ENCODE assay signal across 24 cellular contexts in genomic region chr19:43812689-43813088, GRCh38. TPM values are rescaled to one million over a fixed set of nuclear protein-coding genes. Genes with fewer than 3 reads are reported as not detected.
DNase-seq lines count a peak whose midpoint lies in the region; ATAC-seq, FAIRE-seq and TF ChIP-seq lines count a peak whose summit lies in the region.
"Had no signal": no experiment of that assay in that cellular context is flagged by ENCODE, and none has a peak within 500 bp of the region (broad histone marks: within the 10 kb centered on the region; RNA-seq: fewer than 3 reads in every experiment).

No MANE protein-coding gene starts in this region.

- WGBS in A549 (ENCODE audit: missing lambda C conversion rate), result 48% methylated on average over 6 of the region's 6 CpGs
- WGBS in K562 (ENCODE audit: insufficient coverage, low coverage, missing lambda C conversion rate), result 12% methylated on average over 6 of the region's 6 CpGs

- H2AFZ ChIP-seq in K562 (ENCODE audit: low read depth, low read length), result peak overlapping the region; percentile 40; the same call in 1 of the 2 replicates

- no peaks in the 10 kb centered on the region for H3K79me2 ChIP-seq in K562 (ENCODE audit: control insufficient read depth, insufficient read depth, low read length)

- H3K9me1 ChIP-seq in K562 (ENCODE audit: control insufficient read depth, insufficient read depth, low read length), result no peaks in the 10 kb centered on the region

- intact Hi-C loops in K562 (cut with micrococcal nuclease), result no loop called here

- no peak overlapping the region for H3K9ac ChIP-seq in K562 (ENCODE audit: insufficient read depth in 1 of 2, low read depth in 2 of 2, low read length in 2 of 2)
- H3K9ac ChIP-seq: BLaER1 treated with 17β-estradiol and CSF1 and Interleukin-3, amounts not matched to agents 10 nM and 100 nM had no signal

- no peak for TF ChIP-seq EP300 in A549 (IDR thresholded peaks at IDR 0.05)
- no peak for TF ChIP-seq EP300 in K562 (IDR thresholded peaks at IDR 0.05; ENCODE audit: low read length)

- TF ChIP-seq RAD21 in A549 (conservative IDR thresholded peaks at IDR 0.05 in 1 of 2, IDR thresholded peaks at IDR 0.05 in 1 of 2) (no peak), K562 (CRISPR knock-in tag; conservative IDR thresholded peaks at IDR 0.05 in 1 of 2, IDR thresholded peaks at IDR 0.05 in 1 of 2) (no peak)

- ATAC-seq in A549, result no peak
- ATAC-seq in T-helper 17 cell, result peak; percentile 52
- ATAC-seq in K562, result no peak
- ATAC-seq in HG03521 (IDR thresholded peaks at IDR 0.05; ENCODE audit: unreplicated experiment), result no peak
- ATAC-seq in T-cell (replicated peaks in 1 of 4), result no peak
- ATAC-seq: SK-N-SH treated with all-trans-retinoic acid at 6 μM for 48 hours had no signal

- no peak for DNase-seq in A549 (ENCODE audit: low read depth in 1 of 2, low spot score in 1 of 2)
- DNase-seq in T-helper 17 cell, result no peak
- peak in 1 of 4 experiments; percentile 21 for DNase-seq in K562 (ENCODE audit: extremely low read depth in 1 of 4, low spot score in 3 of 4)
- no peak for DNase-seq in LoVo (ENCODE audit: low spot score)
- DNase-seq in T-cell, result no peak
- no peak for DNase-seq in DMS153 (lab: John Stamatoyannopoulos, UW)
- DNase-seq: CD8-positive, alpha-beta memory T cell; DND-41; H9; NCI-H1048; NCI-H1436; NCI-H1930; NCI-H2171 treated with DMSO at 0.1 percent for 48 hours; NCI-H446; NCI-H526 treated with DMSO at 0.1 percent for 48 hours; RPMI8226; SHP77 treated with DMSO at 0.1 percent for 48 hours; T-helper 1 cell had no signal

- H3K9me3 Mint-ChIP-seq in T-cell, result no peaks in the 10 kb centered on the region
- H3K9me3 Mint-ChIP-seq: CD8-positive, alpha-beta memory T cell had no signal

- H3K36me3 Mint-ChIP-seq in T-helper 17 cell (ENCODE audit: low read depth), result no peaks in the 10 kb centered on the region
- H3K36me3 Mint-ChIP-seq in T-cell, result no peaks in the 10 kb centered on the region
- H3K36me3 Mint-ChIP-seq: CD8-positive, alpha-beta memory T cell had no signal

- no peaks in the 10 kb centered on the region for H3K27me3 ChIP-seq in K562 (ENCODE audit: control insufficient read depth in 2 of 2, insufficient read depth in 2 of 2, low read length in 2 of 2)
- H3K27me3 ChIP-seq: BLaER1 treated with 17β-estradiol and CSF1 and Interleukin-3, amounts not matched to agents 10 nM and 100 nM had no signal

- H3K4me1 Mint-ChIP-seq in T-helper 17 cell, result peaks cover 20% of the 10 kb centered on the region
- peaks cover 0 to 7% (median 0%) of the 10 kb centered on the region in 3 donors for H3K4me1 Mint-ChIP-seq in T-cell

- H3K4me3 Mint-ChIP-seq in T-helper 17 cell, result no peak overlapping the region
- H3K4me3 Mint-ChIP-seq in T-cell, result no peak overlapping the region
- H3K4me3 Mint-ChIP-seq: CD8-positive, alpha-beta memory T cell; H9 had no signal

- no peaks in the 10 kb centered on the region for H3K27me3 Mint-ChIP-seq in T-helper 17 cell
- peaks cover 9 to 17% of the 10 kb centered on the region in 2 donors for H3K27me3 Mint-ChIP-seq in T-cell

- TF ChIP-seq POLR2A in A549 (IDR thresholded peaks at IDR 0.05; ENCODE audit: low read length) (no peak), K562 (conservative IDR thresholded peaks at IDR 0.05) (no peak)

- POLR2A ChIA-PET in A549 (lab: Yijun Ruan, JAX), result no interaction called here
- POLR2A ChIA-PET in HEK293 (lab: Yijun Ruan, JAX), result no interaction called here
- POLR2A ChIA-PET in K562 (lab: Yijun Ruan, JAX), result interaction anchor here (0.8 kb wide), 1 partner anchor 212 kb away, joined by 3 read pairs; no protein-coding TSS in a partner anchor
- POLR2A ChIA-PET in T-cell (lab: Charles Lee), result no interaction called here

- H3K9me3 ChIP-seq in A549 (peaks cover 11% of the 10 kb centered on the region; the same call in 2 of the 3 replicates), HEK293 (ENCODE audit: control insufficient read depth, insufficient read depth, low read depth, low read length) (peaks cover 16% of the 10 kb centered on the region), T-helper 17 cell (ENCODE audit: control insufficient read depth, low read length, poor library complexity, severe bottlenecking) (no peaks in the 10 kb centered on the region), K562 (replicated peaks; ENCODE audit: control insufficient read depth, insufficient read depth, low read depth, low read length) (no peaks in the 10 kb centered on the region)
- H3K9me3 ChIP-seq: BLaER1 treated with 17β-estradiol and CSF1 and Interleukin-3, amounts not matched to agents 10 nM and 100 nM had no signal

- no TSS peak for BruUV-seq in K562 (replicated peaks; lab: Mats Ljungman, UMichigan)

- H3K4me1 ChIP-seq in A549 (no peaks in the 10 kb centered on the region), HEK293 (ENCODE audit: control insufficient read depth, insufficient read depth, low read length) (no peaks in the 10 kb centered on the region), K562 (replicated peaks in 1 of 2; ENCODE audit: control insufficient read depth in 2 of 2, insufficient read depth in 2 of 2, low read length in 2 of 2) (no peaks in the 10 kb centered on the region; a peak in 2 of 5 replicates)

- no peak overlapping the region for H3K4me3 ChIP-seq in A549
- H3K4me3 ChIP-seq in HEK293 (ENCODE audit: low read depth, low read length), result no peak overlapping the region
- no peak overlapping the region for H3K4me3 ChIP-seq in K562
- H3K4me3 ChIP-seq: BLaER1 treated with 17β-estradiol and CSF1 and Interleukin-3, amounts not matched to agents 10 nM and 100 nM had no signal

- H4K20me1 ChIP-seq in K562 (replicated peaks; ENCODE audit: control insufficient read depth, insufficient read depth, low read length), result no peaks in the 10 kb centered on the region
- H4K20me1 ChIP-seq: BLaER1 treated with 17β-estradiol and CSF1 and Interleukin-3, amounts not matched to agents 10 nM and 100 nM had no signal

- peak; percentile 59 for FAIRE-seq in A549 (lab: Jason Lieb, UNC)
- FAIRE-seq in K562 (lab: Jason Lieb, UNC), result no peak
- FAIRE-seq: D721Med had no signal

- H3K27ac ChIP-seq in A549, result no peak overlapping the region
- H3K27ac ChIP-seq in HEK293 (ENCODE audit: extremely low read depth, low read depth, low read length), result no peak overlapping the region
- no peak overlapping the region for H3K27ac ChIP-seq in K562 (ENCODE audit: extremely low read depth, low read depth, low read length)
- H3K27ac ChIP-seq: BLaER1 treated with 17β-estradiol and CSF1 and Interleukin-3, amounts not matched to agents 10 nM and 100 nM had no signal

- no peaks in the 10 kb centered on the region; a peak in 1 of 3 replicates for H3K36me3 ChIP-seq in HEK293 (ENCODE audit: control insufficient read depth in 2 of 2, insufficient read depth in 1 of 2, low read length in 2 of 2)
- H3K36me3 ChIP-seq in K562 (ENCODE audit: control insufficient read depth, insufficient read depth, low read length), result no peaks in the 10 kb centered on the region
- H3K36me3 ChIP-seq: BLaER1 treated with 17β-estradiol and CSF1 and Interleukin-3, amounts not matched to agents 10 nM and 100 nM had no signal

- H3K27ac Mint-ChIP-seq in T-helper 17 cell, result peak overlapping the region; percentile 92
- H3K27ac Mint-ChIP-seq in T-cell, result no peak overlapping the region
- H3K27ac Mint-ChIP-seq: H9 had no signal

- TF ChIP-seq CTCF in A549 (IDR thresholded peaks at IDR 0.05), result no peak
- no peak for TF ChIP-seq CTCF in HEK293 (tag by site-specific recombination; IDR thresholded peaks at IDR 0.05)
- TF ChIP-seq CTCF in K562 (IDR thresholded peaks at IDR 0.05 in 2 of 3, conservative IDR thresholded peaks at IDR 0.05 in 1 of 3; ENCODE audit: insufficient read depth in 2 of 3, low read depth in 1 of 3, low read length in 3 of 3), result no peak

- CTCF ChIA-PET in A549 (lab: Yijun Ruan, JAX) (interaction anchor here (0.7 to 0.9 kb wide), 2 partner anchors 258 to 293 kb away, joined by 3 read pairs; no protein-coding TSS in a partner anchor), HEK293 (lab: Yijun Ruan, JAX) (interaction anchor here (0.7 to 5.0 kb wide), 8 partner anchors 10 to 464 kb away, joined by 3 to 52 read pairs (median 3); no protein-coding TSS in a partner anchor), K562 (lab: Yijun Ruan, JAX; ENCODE audit: low intra/inter-chr PET ratio) (no interaction called here), T-cell (lab: Charles Lee) (no interaction called here)

- in situ Hi-C loops in K562 (cut with MboI), result no loop called here

- H3K4me2 ChIP-seq in A549 (no peak overlapping the region), K562 (ENCODE audit: insufficient read depth, low read length) (no peak overlapping the region)

RNA-seq across cellular contexts. Expression of gene LYPD5, which starts 10.4 kb away (rescaled TPM):
- polyA plus RNA-seq in A549 (2011; rRNA removed) (0.12 and 0.16 TPM in 2 replicates), A549 (2017; fragmentation: RNase III; extraction: RNeasy Plus Mini Kit Qiagen cat#74134 plus additional on column Dnase treatment) (0.09 to 0.22 TPM (median 0.18 TPM) in 3 replicates), K562 (2011; rRNA removed) (0.21 and 0.26 TPM in 2 replicates), K562 (2014; fragmentation: Illumina TruSeq; extraction: Trizol) (0.06 and 0.24 TPM in 2 replicates), K562 (2014; fragmentation: Nextera tagmentation; extraction: Ambion mirVana) (under 1 TPM in 1 of 2 experiments, not detected in 1; 0.03 TPM), K562 (2014; rRNA removed) (0.11 TPM in 1 of 2 replicates, not detected in the other)
- polyA plus RNA-seq in A549 (2012; cell fraction: cytosol; rRNA removed), result 0.15 and 0.19 TPM in 2 replicates
- 0.28 and 0.33 TPM in 2 replicates for polyA plus RNA-seq in A549 (2012; cell fraction: nucleus; rRNA removed)
- polyA minus RNA-seq in A549 (2011; rRNA and poly(A)+ RNA removed), result 0.37 and 1.0 TPM in 2 replicates
- total RNA-seq in T-helper 17 cell (under 1 TPM in 1 of 2 donors, not detected in 1; 0.45 TPM), K562 (2014; rRNA removed) (0.20 TPM in 1 of 2 replicates, not detected in the other), K562 (2014; rRNA removed; fragmentation: Illumina TruSeq; extraction: Trizol) (0.13 TPM in 1 of 2 replicates, not detected in the other), K562 (2015; rRNA removed; fragmentation: Illumina TruSeq; extraction: Trizol) (0.19 and 0.22 TPM in 2 replicates), K562 (2021) (0.09 and 0.25 TPM in 2 replicates), T-cell (under 1 TPM in 4 of 5 donors, not detected in 1; 0.20 to 0.70 (median 0.58) TPM)
- 0.42 and 1.1 TPM in 2 replicates for total RNA-seq in K562 (2011; cell fraction: chromatin; rRNA removed; ENCODE audit: low replicate concordance)
- total RNA-seq in K562 (2011; cell fraction: nucleolus; rRNA removed), result 0.26 and 0.50 TPM in 2 replicates
- total RNA-seq in K562 (2011; cell fraction: nucleoplasm; rRNA removed), result 0.15 TPM in 1 of 2 replicates, not detected in the other
- polyA plus RNA-seq in K562 (2011; cell fraction: cytosol; rRNA removed), result 0.16 and 0.39 TPM in 2 replicates
- polyA plus RNA-seq in K562 (2011; cell fraction: nucleus; rRNA removed), result 0.14 and 0.47 TPM in 2 replicates
- polyA plus RNA-seq in K562 (2012), result 0.09 and 0.25 TPM in 2 replicates
- 0.21 TPM in 2 replicates for polyA minus RNA-seq in K562 (2011; rRNA and poly(A)+ RNA removed)
- not detected in 2 replicates for polyA minus RNA-seq in K562 (2011; cell fraction: cytosol; rRNA and poly(A)+ RNA removed)
- polyA minus RNA-seq in K562 (2011; cell fraction: nucleus; rRNA and poly(A)+ RNA removed), result 0.22 and 0.54 TPM in 2 replicates
- total RNA-seq: G401 had no signal
- polyA plus RNA-seq: CD8-positive, alpha-beta memory T cell had no signal

RNA-seq across cellular contexts. Expression of gene ZNF283, which starts 14.4 kb away (rescaled TPM):
- polyA plus RNA-seq in A549 (2011; rRNA removed) (5.1 and 8.9 TPM in 2 replicates), A549 (2017; fragmentation: RNase III; extraction: RNeasy Plus Mini Kit Qiagen cat#74134 plus additional on column Dnase treatment) (5.2 to 6.1 TPM (median 5.6 TPM) in 3 replicates), K562 (2011; rRNA removed) (7.3 and 9.8 TPM in 2 replicates), K562 (2014; fragmentation: Illumina TruSeq; extraction: Trizol) (6.2 and 7.0 TPM in 2 replicates), K562 (2014; fragmentation: Nextera tagmentation; extraction: Ambion mirVana) (10 to 100 TPM in 1 of 2 experiments, 1 to 10 TPM in 1; 6.0 to 11.1 TPM), K562 (2014; rRNA removed) (7.2 and 9.4 TPM in 2 replicates)
- polyA plus RNA-seq in A549 (2012; cell fraction: cytosol; rRNA removed), result 0.70 and 1.4 TPM in 2 replicates
- polyA plus RNA-seq in A549 (2012; cell fraction: nucleus; rRNA removed), result 0.72 and 1.3 TPM in 2 replicates
- polyA minus RNA-seq in A549 (2011; rRNA and poly(A)+ RNA removed), result 5.7 and 6.8 TPM in 2 replicates
- total RNA-seq in T-helper 17 cell (1 to 10 TPM; 4.4 to 6.9 TPM), K562 (2014; rRNA removed) (7.9 TPM in 2 replicates), K562 (2014; rRNA removed; fragmentation: Illumina TruSeq; extraction: Trizol) (19.5 and 21.3 TPM in 2 replicates), K562 (2015; rRNA removed; fragmentation: Illumina TruSeq; extraction: Trizol) (11.3 and 14.0 TPM in 2 replicates), K562 (2021) (10.3 and 10.7 TPM in 2 replicates), T-cell (10 to 100 TPM in 3 of 5 donors, 1 to 10 TPM in 2; 5.4 to 19.0 (median 12.7) TPM)
- 18.2 and 43.1 TPM in 2 replicates for total RNA-seq in K562 (2011; cell fraction: chromatin; rRNA removed; ENCODE audit: low replicate concordance)
- 15.0 and 16.3 TPM in 2 replicates for total RNA-seq in K562 (2011; cell fraction: nucleolus; rRNA removed)
- total RNA-seq in K562 (2011; cell fraction: nucleoplasm; rRNA removed), result 19.9 and 37.9 TPM in 2 replicates
- 0.78 and 2.6 TPM in 2 replicates for polyA plus RNA-seq in K562 (2011; cell fraction: cytosol; rRNA removed)
- 7.9 and 12.9 TPM in 2 replicates for polyA plus RNA-seq in K562 (2011; cell fraction: nucleus; rRNA removed)
- polyA plus RNA-seq in K562 (2012), result 5.7 and 5.8 TPM in 2 replicates
- 21.0 and 25.4 TPM in 2 replicates for polyA minus RNA-seq in K562 (2011; rRNA and poly(A)+ RNA removed)
- 4.3 and 6.1 TPM in 2 replicates for polyA minus RNA-seq in K562 (2011; cell fraction: cytosol; rRNA and poly(A)+ RNA removed)
- polyA minus RNA-seq in K562 (2011; cell fraction: nucleus; rRNA and poly(A)+ RNA removed), result 12.8 and 28.8 TPM in 2 replicates

RNA-seq across cellular contexts. Expression of gene KCNN4, which starts 31.9 kb away (rescaled TPM):
- polyA plus RNA-seq in A549 (2011; rRNA removed) (15.7 and 20.7 TPM in 2 replicates), A549 (2017; fragmentation: RNase III; extraction: RNeasy Plus Mini Kit Qiagen cat#74134 plus additional on column Dnase treatment) (16.9 to 21.0 TPM (median 20.7 TPM) in 3 replicates), K562 (2011; rRNA removed) (29.4 and 33.9 TPM in 2 replicates), K562 (2014; fragmentation: Illumina TruSeq; extraction: Trizol) (22.6 and 25.9 TPM in 2 replicates), K562 (2014; fragmentation: Nextera tagmentation; extraction: Ambion mirVana) (1 to 10 TPM in 1 of 2 experiments, under 1 TPM in 1; 0.53 to 2.0 TPM), K562 (2014; rRNA removed) (37.6 and 37.7 TPM in 2 replicates)
- 20.1 and 24.6 TPM in 2 replicates for polyA plus RNA-seq in A549 (2012; cell fraction: cytosol; rRNA removed)
- polyA plus RNA-seq in A549 (2012; cell fraction: nucleus; rRNA removed), result 87.0 TPM in 2 replicates
- 22.6 and 25.6 TPM in 2 replicates for polyA minus RNA-seq in A549 (2011; rRNA and poly(A)+ RNA removed)
- total RNA-seq in T-helper 17 cell (10 to 100 TPM; 46.4 to 63.1 TPM), K562 (2014; rRNA removed) (31.8 and 32.1 TPM in 2 replicates), K562 (2014; rRNA removed; fragmentation: Illumina TruSeq; extraction: Trizol) (9.2 and 10.7 TPM in 2 replicates), K562 (2015; rRNA removed; fragmentation: Illumina TruSeq; extraction: Trizol) (18.6 and 19.5 TPM in 2 replicates), K562 (2021) (26.6 and 28.6 TPM in 2 replicates), T-cell (10 to 100 TPM; 21.9 to 90.1 (median 37.6) TPM)
- total RNA-seq in K562 (2011; cell fraction: chromatin; rRNA removed; ENCODE audit: low replicate concordance), result 29.9 and 77.4 TPM in 2 replicates
- 79.4 and 80.4 TPM in 2 replicates for total RNA-seq in K562 (2011; cell fraction: nucleolus; rRNA removed)
- 61.0 and 61.7 TPM in 2 replicates for total RNA-seq in K562 (2011; cell fraction: nucleoplasm; rRNA removed)
- 40.2 and 61.3 TPM in 2 replicates for polyA plus RNA-seq in K562 (2011; cell fraction: cytosol; rRNA removed)
- polyA plus RNA-seq in K562 (2011; cell fraction: nucleus; rRNA removed), result 111 and 177 TPM in 2 replicates
- polyA plus RNA-seq in K562 (2012), result 16.4 and 18.7 TPM in 2 replicates
- 18.4 and 22.7 TPM in 2 replicates for polyA minus RNA-seq in K562 (2011; rRNA and poly(A)+ RNA removed)
- polyA minus RNA-seq in K562 (2011; cell fraction: cytosol; rRNA and poly(A)+ RNA removed), result 16.1 and 22.7 TPM in 2 replicates
- polyA minus RNA-seq in K562 (2011; cell fraction: nucleus; rRNA and poly(A)+ RNA removed), result 26.3 and 27.8 TPM in 2 replicates

RNA-seq across cellular contexts. Expression of gene SMG9, which starts 57.9 kb away (rescaled TPM):
- polyA plus RNA-seq in A549 (2011; rRNA removed) (14.2 and 24.4 TPM in 2 replicates), A549 (2017; fragmentation: RNase III; extraction: RNeasy Plus Mini Kit Qiagen cat#74134 plus additional on column Dnase treatment) (44.2 to 47.3 TPM (median 46.7 TPM) in 3 replicates), K562 (2011; rRNA removed) (17.7 and 53.5 TPM in 2 replicates), K562 (2014; fragmentation: Illumina TruSeq; extraction: Trizol) (53.6 and 61.0 TPM in 2 replicates), K562 (2014; fragmentation: Nextera tagmentation; extraction: Ambion mirVana) (1 to 10 TPM; 1.7 to 3.9 TPM), K562 (2014; rRNA removed) (46.1 and 49.1 TPM in 2 replicates)
- polyA plus RNA-seq in A549 (2012; cell fraction: cytosol; rRNA removed), result 21.1 and 23.9 TPM in 2 replicates
- polyA plus RNA-seq in A549 (2012; cell fraction: nucleus; rRNA removed), result 112 and 116 TPM in 2 replicates
- polyA minus RNA-seq in A549 (2011; rRNA and poly(A)+ RNA removed), result 18.3 and 18.5 TPM in 2 replicates
- total RNA-seq in T-helper 17 cell (10 to 100 TPM; 35.6 to 44.4 TPM), K562 (2014; rRNA removed) (38.6 and 40.2 TPM in 2 replicates), K562 (2014; rRNA removed; fragmentation: Illumina TruSeq; extraction: Trizol) (17.2 and 21.8 TPM in 2 replicates), K562 (2015; rRNA removed; fragmentation: Illumina TruSeq; extraction: Trizol) (39.6 and 40.4 TPM in 2 replicates), K562 (2021) (79.7 and 86.1 TPM in 2 replicates), T-cell (10 to 100 TPM; 50.3 to 64.3 (median 56.8) TPM)
- 85.7 and 122 TPM in 2 replicates for total RNA-seq in K562 (2011; cell fraction: chromatin; rRNA removed; ENCODE audit: low replicate concordance)
- 58.7 and 72.8 TPM in 2 replicates for total RNA-seq in K562 (2011; cell fraction: nucleolus; rRNA removed)
- total RNA-seq in K562 (2011; cell fraction: nucleoplasm; rRNA removed), result 73.1 and 75.7 TPM in 2 replicates
- 27.4 and 31.8 TPM in 2 replicates for polyA plus RNA-seq in K562 (2011; cell fraction: cytosol; rRNA removed)
- 122 and 124 TPM in 2 replicates for polyA plus RNA-seq in K562 (2011; cell fraction: nucleus; rRNA removed)
- 34.7 and 52.6 TPM in 2 replicates for polyA plus RNA-seq in K562 (2012)
- polyA minus RNA-seq in K562 (2011; rRNA and poly(A)+ RNA removed), result 14.1 and 14.6 TPM in 2 replicates
- 23.5 and 24.0 TPM in 2 replicates for polyA minus RNA-seq in K562 (2011; cell fraction: cytosol; rRNA and poly(A)+ RNA removed)
- polyA minus RNA-seq in K562 (2011; cell fraction: nucleus; rRNA and poly(A)+ RNA removed), result 18.7 and 33.0 TPM in 2 replicates

Comparison
In these comparisons a context has a peak if more than half of its experiments do, and no peak if none do; other contexts are left out.
1. CTCF ChIA-PET loops: an anchor here in A549 (0.7 to 0.9 kb wide) and HEK293 (0.7 to 5.0 kb wide); none called in K562 and T-cell.